ENCODE assay signal across 1 cellular context in the genomic region with DNA sequence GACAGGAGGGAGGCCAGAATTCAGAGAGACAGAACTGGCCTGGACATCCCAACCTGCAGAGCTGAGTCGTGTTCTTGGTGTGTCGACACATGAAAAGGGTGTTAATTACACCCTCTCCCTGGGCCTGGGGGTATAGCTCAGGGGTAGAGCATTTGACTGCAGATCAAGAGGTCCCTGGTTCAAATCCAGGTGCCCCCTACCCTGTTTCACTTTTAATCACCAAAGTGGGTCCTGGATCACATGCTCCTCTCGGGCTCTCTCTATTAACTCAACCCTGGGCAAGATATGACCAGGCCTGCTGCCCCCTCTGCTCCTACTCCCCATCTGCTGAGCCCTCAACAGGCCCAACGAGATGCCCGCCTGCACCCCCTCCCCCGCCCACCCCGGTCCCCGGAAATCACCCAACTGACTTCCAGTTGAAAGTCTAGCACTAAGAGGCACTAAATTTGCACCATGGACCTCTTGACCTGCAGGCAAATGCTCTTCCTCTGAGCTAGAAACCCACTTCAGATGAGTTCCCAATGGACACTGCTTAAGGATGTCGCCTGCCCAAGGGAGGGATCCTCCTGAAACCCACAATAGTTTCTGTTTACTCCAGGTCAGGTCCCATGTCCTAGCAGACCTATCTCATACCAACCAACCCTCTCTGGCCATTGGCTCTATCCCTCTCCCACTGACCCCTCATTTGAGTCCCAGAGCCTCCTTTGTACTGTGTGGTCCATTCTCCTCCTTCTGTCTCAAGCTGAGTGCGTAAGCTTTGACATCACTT.
TF ChIP-seq lines count a peak whose summit lies in the region.

No MANE protein-coding gene starts in this region.

TF ChIP-seq in K562, 482 proteins besides CTCF, POLR2A, EP300 and RAD21 (continued from another document):
- TF ChIP-seq STAT5A (IDR thresholded peaks at IDR 0.05; ENCODE audit: borderline replicate concordance, low read length): no peak
- TF ChIP-seq, protein P1, sequence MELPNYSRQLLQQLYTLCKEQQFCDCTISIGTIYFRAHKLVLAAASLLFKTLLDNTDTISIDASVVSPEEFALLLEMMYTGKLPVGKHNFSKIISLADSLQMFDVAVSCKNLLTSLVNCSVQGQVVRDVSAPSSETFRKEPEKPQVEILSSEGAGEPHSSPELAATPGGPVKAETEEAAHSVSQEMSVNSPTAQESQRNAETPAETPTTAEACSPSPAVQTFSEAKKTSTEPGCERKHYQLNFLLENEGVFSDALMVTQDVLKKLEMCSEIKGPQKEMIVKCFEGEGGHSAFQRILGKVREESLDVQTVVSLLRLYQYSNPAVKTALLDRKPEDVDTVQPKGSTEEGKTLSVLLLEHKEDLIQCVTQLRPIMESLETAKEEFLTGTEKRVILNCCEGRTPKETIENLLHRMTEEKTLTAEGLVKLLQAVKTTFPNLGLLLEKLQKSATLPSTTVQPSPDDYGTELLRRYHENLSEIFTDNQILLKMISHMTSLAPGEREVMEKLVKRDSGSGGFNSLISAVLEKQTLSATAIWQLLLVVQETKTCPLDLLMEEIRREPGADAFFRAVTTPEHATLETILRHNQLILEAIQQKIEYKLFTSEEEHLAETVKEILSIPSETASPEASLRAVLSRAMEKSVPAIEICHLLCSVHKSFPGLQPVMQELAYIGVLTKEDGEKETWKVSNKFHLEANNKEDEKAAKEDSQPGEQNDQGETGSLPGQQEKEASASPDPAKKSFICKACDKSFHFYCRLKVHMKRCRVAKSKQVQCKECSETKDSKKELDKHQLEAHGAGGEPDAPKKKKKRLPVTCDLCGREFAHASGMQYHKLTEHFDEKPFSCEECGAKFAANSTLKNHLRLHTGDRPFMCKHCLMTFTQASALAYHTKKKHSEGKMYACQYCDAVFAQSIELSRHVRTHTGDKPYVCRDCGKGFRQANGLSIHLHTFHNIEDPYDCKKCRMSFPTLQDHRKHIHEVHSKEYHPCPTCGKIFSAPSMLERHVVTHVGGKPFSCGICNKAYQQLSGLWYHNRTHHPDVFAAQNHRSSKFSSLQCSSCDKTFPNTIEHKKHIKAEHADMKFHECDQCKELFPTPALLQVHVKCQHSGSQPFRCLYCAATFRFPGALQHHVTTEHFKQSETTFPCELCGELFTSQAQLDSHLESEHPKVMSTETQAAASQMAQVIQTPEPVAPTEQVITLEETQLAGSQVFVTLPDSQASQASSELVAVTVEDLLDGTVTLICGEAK (IDR thresholded peaks at IDR 0.05): peak; percentile 65
- TF ChIP-seq, protein P1 (CRISPR knock-in tag; IDR thresholded peaks at IDR 0.05): no peak
- TF ChIP-seq MYC (IDR thresholded peaks at IDR 0.05; ENCODE audit: low read depth, low read length): 0 out of 2 replicates have a peak, but pooled peaks have one; percentile 13
- no peak for TF ChIP-seq MYC (CRISPR knock-in tag; IDR thresholded peaks at IDR 0.05; ENCODE audit: borderline replicate concordance, low read depth)
- TF ChIP-seq, protein P2, sequence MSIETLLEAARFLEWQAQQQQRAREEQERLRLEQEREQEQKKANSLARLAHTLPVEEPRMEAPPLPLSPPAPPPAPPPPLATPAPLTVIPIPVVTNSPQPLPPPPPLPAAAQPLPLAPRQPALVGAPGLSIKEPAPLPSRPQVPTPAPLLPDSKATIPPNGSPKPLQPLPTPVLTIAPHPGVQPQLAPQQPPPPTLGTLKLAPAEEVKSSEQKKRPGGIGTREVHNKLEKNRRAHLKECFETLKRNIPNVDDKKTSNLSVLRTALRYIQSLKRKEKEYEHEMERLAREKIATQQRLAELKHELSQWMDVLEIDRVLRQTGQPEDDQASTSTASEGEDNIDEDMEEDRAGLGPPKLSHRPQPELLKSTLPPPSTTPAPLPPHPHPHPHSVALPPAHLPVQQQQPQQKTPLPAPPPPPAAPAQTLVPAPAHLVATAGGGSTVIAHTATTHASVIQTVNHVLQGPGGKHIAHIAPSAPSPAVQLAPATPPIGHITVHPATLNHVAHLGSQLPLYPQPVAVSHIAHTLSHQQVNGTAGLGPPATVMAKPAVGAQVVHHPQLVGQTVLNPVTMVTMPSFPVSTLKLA (conservative IDR thresholded peaks at IDR 0.05): no peak
- no peak for TF ChIP-seq HDGF (IDR thresholded peaks at IDR 0.05)
- no peak for TF ChIP-seq THRAP3 (IDR thresholded peaks at IDR 0.05; ENCODE audit: borderline replicate concordance)
- peak; percentile 96 for TF ChIP-seq TBP (optimal IDR thresholded peaks at IDR 0.05; ENCODE audit: low read depth, low read length)
- peak; percentile 39 for TF ChIP-seq BDP1 (IDR thresholded peaks at IDR 0.05; ENCODE audit: insufficient read depth, insufficient read length)
- TF ChIP-seq, protein P3, sequence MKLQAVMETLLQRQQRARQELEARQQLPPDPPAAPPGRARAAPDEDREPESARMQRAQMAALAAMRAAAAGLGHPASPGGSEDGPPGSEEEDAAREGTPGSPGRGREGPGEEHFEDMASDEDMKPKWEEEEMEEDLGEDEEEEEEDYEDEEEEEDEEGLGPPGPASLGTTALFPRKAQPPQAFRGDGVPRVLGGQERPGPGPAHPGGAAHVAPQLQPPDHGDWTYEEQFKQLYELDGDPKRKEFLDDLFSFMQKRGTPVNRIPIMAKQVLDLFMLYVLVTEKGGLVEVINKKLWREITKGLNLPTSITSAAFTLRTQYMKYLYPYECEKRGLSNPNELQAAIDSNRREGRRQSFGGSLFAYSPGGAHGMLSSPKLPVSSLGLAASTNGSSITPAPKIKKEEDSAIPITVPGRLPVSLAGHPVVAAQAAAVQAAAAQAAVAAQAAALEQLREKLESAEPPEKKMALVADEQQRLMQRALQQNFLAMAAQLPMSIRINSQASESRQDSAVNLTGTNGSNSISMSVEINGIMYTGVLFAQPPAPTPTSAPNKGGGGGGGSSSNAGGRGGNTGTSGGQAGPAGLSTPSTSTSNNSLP (IDR thresholded peaks at IDR 0.05; ENCODE audit: borderline replicate concordance, low read depth, low read length): no peak
- TF ChIP-seq NFIC (IDR thresholded peaks at IDR 0.05): peak; percentile 29; the same call in 1 of the 2 replicates
- TF ChIP-seq CTBP1 (IDR thresholded peaks at IDR 0.05; ENCODE audit: borderline replicate concordance): peak; percentile 46; the same call in 1 of the 2 replicates
- peak; percentile 81 for TF ChIP-seq POLR3A (IDR thresholded peaks at IDR 0.05; ENCODE audit: borderline replicate concordance, extremely low read depth, insufficient read depth, insufficient read length)
- TF ChIP-seq TCF7 (IDR thresholded peaks at IDR 0.05; ENCODE audit: borderline replicate concordance): no peak
- TF ChIP-seq, protein P4, sequence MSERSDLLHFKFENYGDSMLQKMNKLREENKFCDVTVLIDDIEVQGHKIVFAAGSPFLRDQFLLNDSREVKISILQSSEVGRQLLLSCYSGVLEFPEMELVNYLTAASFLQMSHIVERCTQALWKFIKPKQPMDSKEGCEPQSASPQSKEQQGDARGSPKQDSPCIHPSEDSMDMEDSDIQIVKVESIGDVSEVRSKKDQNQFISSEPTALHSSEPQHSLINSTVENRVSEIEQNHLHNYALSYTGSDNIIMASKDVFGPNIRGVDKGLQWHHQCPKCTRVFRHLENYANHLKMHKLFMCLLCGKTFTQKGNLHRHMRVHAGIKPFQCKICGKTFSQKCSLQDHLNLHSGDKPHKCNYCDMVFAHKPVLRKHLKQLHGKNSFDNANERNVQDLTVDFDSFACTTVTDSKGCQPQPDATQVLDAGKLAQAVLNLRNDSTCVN (CRISPR knock-in tag; IDR thresholded peaks at IDR 0.05): no peak
- no peak for TF ChIP-seq SMARCA5 (IDR thresholded peaks at IDR 0.05)
- no peak for TF ChIP-seq ZNF224 (CRISPR knock-in tag; IDR thresholded peaks at IDR 0.05)
- no peak for TF ChIP-seq PHB2 (IDR thresholded peaks at IDR 0.05; ENCODE audit: low read depth)
